In genomic region chr1:35192853-35193664, GRCh38 we compare ENCODE assay signal across 8 cellular contexts. TPM values are rescaled to one million over a fixed set of nuclear protein-coding genes. Genes with fewer than 3 reads are reported as not detected.
DNase-seq lines count a peak whose midpoint lies in the region; ATAC-seq and TF ChIP-seq lines count a peak whose summit lies in the region.

TSS of gene SFPQ (minus strand) at chr1:35193145. CDS start at chr1:35193049, 96 bp downstream.

- TF ChIP-seq POLR2A in ovary (IDR thresholded peaks at IDR 0.05) (peak; percentile 96), thyroid gland (IDR thresholded peaks at IDR 0.05) (peak; percentile 79 to 97)

- WGBS in ovary, 3 donors, result 0 to 2% (median 1%) methylated on average over 31 to 50 of the region's 50 CpGs
- 1 to 3% methylated on average over 19 to 20 of the region's 50 CpGs for WGBS in thyroid gland, 2 donors

- peak; percentile 83 for ATAC-seq in HG02759 (IDR thresholded peaks at IDR 0.05; ENCODE audit: unreplicated experiment)
- peak; percentile 97 for ATAC-seq in Right ventricle myocardium inferior

- DNase-seq in GM12865 (ENCODE audit: low read depth), result peak; percentile 99
- DNase-seq in NCI-H1417 (lab: John Stamatoyannopoulos, UW), result peak; percentile 98 to 99 (median 98)
- DNase-seq in SW 1271 (lab: John Stamatoyannopoulos, UW), result peak; percentile 82 to 98
- peak; percentile 91 for DNase-seq in activated naive CD8-positive, alpha-beta T cell treated with anti-CD3 and anti-CD28 coated beads, Interleukin-2, amount 50 U/mL, for 16 hours (ENCODE audit: low read depth, low spot score)
- peak; percentile 96 for DNase-seq in Right ventricle myocardium inferior (ENCODE audit: missing footprints)
- DNase-seq in ovary, result peak; percentile 96 to 99 (median 98)
- peak; percentile 98 for DNase-seq in thyroid gland

- no peaks in the 10 kb centered on the region for H3K9me3 ChIP-seq in ovary
- no peaks in the 10 kb centered on the region for H3K9me3 ChIP-seq in thyroid gland

- intact Hi-C loops in Right ventricle myocardium inferior (cut with DNase I) (loop anchor here (5.0 to 10.0 kb wide), 3 partner anchors 74 to 362 kb away; partner anchors contain the start of genes KIAA0319L, NCDN, ZMYM4 and ZMYM6), ovary (cut with DNase I) (loop anchor here in 2 of 4 donors (5.0 to 10.0 kb wide), 4 partner anchors 102 to 372 kb away; partner anchors contain the start of gene ZMYM6 (in 1 of the 2)), thyroid gland (cut with DNase I) (loop anchor here (5.0 kb wide), 1 partner anchor 161 kb away; the partner anchor contains the start of gene ZMYM6)

- H3K27me3 ChIP-seq in ovary, result no peaks in the 10 kb centered on the region
- no peaks in the 10 kb centered on the region for H3K27me3 ChIP-seq in thyroid gland

- no peaks in the 10 kb centered on the region for H3K4me1 ChIP-seq in ovary (ENCODE audit: insufficient read depth)
- peaks cover 21 to 22% of the 10 kb centered on the region in 2 donors for H3K4me1 ChIP-seq in thyroid gland

- H3K36me3 ChIP-seq in ovary (no peaks in the 10 kb centered on the region), thyroid gland (peaks cover 20 to 38% of the 10 kb centered on the region in 2 donors)

- H3K27ac ChIP-seq in ovary (peak within 1 kb of the TSS; percentile 99), thyroid gland (peak within 1 kb of the TSS; percentile 92 to 99 (median 98))

- TF ChIP-seq CTCF in GM12865 (IDR thresholded peaks at IDR 0.05; ENCODE audit: insufficient read depth, low read depth, low read length, missing control alignments) (no peak), ovary (IDR thresholded peaks at IDR 0.05) (no peak), thyroid gland (IDR thresholded peaks at IDR 0.05) (no peak)

- H3K4me3 ChIP-seq in GM12865 (ENCODE audit: low read depth, low read length) (peak within 1 kb of the TSS; percentile 90), ovary (peak within 1 kb of the TSS; percentile 91), thyroid gland (replicated peaks in 1 of 3) (peak within 1 kb of the TSS; percentile 94 to 100 (median 98))

- TF ChIP-seq EP300 in ovary (IDR thresholded peaks at IDR 0.05), result no peak

RNA-seq across cellular contexts. Expression of gene SFPQ, which starts in this region (rescaled TPM):
- total RNA-seq in Right ventricle myocardium inferior (79.2 TPM), ovary (100 to 1,000 TPM; 205 to 295 (median 240) TPM), thyroid gland (100 to 1,000 TPM; 178 to 299 (median 239) TPM)
- 100 to 1,000 TPM; 288 TPM for polyA plus RNA-seq in ovary

Comparison
In these comparisons a context has a peak if more than half of its experiments do, and no peak if none do; other contexts are left out.
1. Peak in every context shown above with its lines: DNase-seq, ATAC-seq, H3K4me3 ChIP-seq and H3K27ac ChIP-seq.